Comparison of ENCODE assay signal across 23 cellular contexts in the genomic region with DNA sequence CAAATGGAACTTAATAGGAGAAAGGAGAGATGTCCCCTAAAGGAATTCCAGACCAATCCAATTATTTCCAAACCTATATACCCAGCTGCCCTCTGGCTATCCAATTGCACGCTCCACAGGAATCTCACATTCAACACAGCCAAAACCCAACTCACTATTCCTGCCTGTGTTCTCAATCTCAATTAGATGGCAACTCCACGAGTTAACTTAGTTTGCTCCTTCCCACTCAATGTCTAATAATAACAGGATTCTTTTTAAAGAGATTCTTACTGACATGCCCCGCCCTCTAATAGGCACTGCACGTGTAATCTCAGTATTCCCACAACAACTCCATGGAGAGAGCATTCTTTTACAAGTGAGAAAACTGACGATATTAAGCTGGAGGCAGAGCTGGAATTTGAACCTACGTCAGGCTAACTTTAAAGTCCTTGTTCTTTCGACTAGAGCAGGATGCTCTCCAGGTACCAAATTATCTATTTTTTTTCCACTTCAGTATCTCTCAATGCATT. TPM values are rescaled to one million over a fixed set of nuclear protein-coding genes. Genes with fewer than 3 reads are reported as not detected.
"Had no signal": no experiment of that assay in that cellular context is flagged by ENCODE, and none has a peak within 500 bp of the region (broad histone marks: within the 10 kb centered on the region; RNA-seq: fewer than 3 reads in every experiment).

No MANE protein-coding gene starts in this region.

- H3K9ac ChIP-seq: neural progenitor cell, parathyroid adenoma had no signal

- H3K4me1 ChIP-seq: colonic mucosa, gastroesophageal sphincter, parathyroid adenoma had no signal

- H3K27me3 ChIP-seq: colonic mucosa, gastroesophageal sphincter, left lung, neural progenitor cell, right lobe of liver, testis, tibial artery had no signal

- H3K36me3 ChIP-seq: colonic mucosa, neural progenitor cell had no signal

- H3K9me3 ChIP-seq: colonic mucosa, gastroesophageal sphincter, left lung, lower lobe of right lung, psoas muscle, right lobe of liver, testis, tibial artery had no signal

- H3K4me3 ChIP-seq: colonic mucosa, gastroesophageal sphincter, left lung, lower lobe of right lung, neural progenitor cell, psoas muscle, right lobe of liver, testis, tibial artery had no signal

- DNase-seq: central memory CD4-positive, alpha-beta T cell; colonic mucosa; effector CD8-positive, alpha-beta T cell; endodermal cell; glutamatergic neuron; left lung; lower lobe of right lung; naive thymus-derived CD4-positive, alpha-beta T cell; psoas muscle; retina; right lobe of liver; stimulated activated CD4-positive, alpha-beta T cell treated with anti-CD3 and anti-CD28 coated beads, Interleukin-4, amount 100 ng/mL, for 4 hours; stimulated activated naive CD8-positive, alpha-beta T cell treated with anti-CD3 and anti-CD28 coated beads, Interleukin-15, Interleukin-2, amounts not matched to agents 100 U/mL and 50 U/mL, for 24 hours; substantia nigra; testis; tibial artery had no signal

- H3K27ac ChIP-seq: colonic mucosa, epithelial cell of prostate, gastroesophageal sphincter, left lung, lower lobe of right lung, neural progenitor cell, parathyroid adenoma, psoas muscle, right lobe of liver, testis, tibial artery had no signal

- ATAC-seq: esophagus mucosa; gastroesophageal sphincter; left lung; lower lobe of right lung; naive thymus-derived CD4-positive, alpha-beta T cell; right lobe of liver; stimulated activated memory B cell treated with anti-CD40 and anti-IgM and Interleukin-4, amounts not matched to agents 10 μg/mL and 1 μg/mL and 100 μg/mL, for 72 hours; stimulated activated naive CD8-positive, alpha-beta T cell treated with anti-CD3 and anti-CD28 coated beads, Interleukin-15, Interleukin-2, amounts not matched to agents 100 U/mL and 50 U/mL, for 24 hours had no signal

RNA-seq across cellular contexts. Expression of gene SEC16B, which starts 59.2 kb away (rescaled TPM):
- total RNA-seq: mononuclear cell had no signal
- polyA plus RNA-seq: naive thymus-derived CD4-positive, alpha-beta T cell had no signal
